In the genomic region with DNA sequence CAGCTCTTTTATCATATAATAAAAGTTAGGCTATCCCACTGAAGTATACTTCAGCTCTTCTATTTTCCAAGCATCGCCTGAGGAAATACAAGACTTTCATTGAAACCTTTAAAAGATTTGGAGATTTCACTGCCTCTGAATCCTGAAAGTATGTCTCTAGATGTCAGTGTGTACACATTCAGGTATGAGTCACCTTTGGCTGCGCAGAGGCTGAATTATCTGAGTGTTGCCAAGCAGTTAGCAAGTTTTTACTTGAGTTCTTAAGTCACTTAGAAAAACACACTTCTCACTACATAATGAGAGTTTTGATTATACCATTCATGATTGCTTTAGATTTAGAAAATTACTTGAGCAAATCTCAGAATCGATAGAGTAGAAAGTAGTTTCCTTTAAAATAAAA, we compare ENCODE assay signal across 14 cellular contexts.
DNase-seq lines count a peak whose midpoint lies in the region; ATAC-seq, FAIRE-seq and TF ChIP-seq lines count a peak whose summit lies in the region.
"Had no signal": no experiment of that assay in that cellular context is flagged by ENCODE, and none has a peak within 500 bp of the region (broad histone marks: within the 10 kb centered on the region; RNA-seq: fewer than 3 reads in every experiment).

No MANE protein-coding gene starts in this region.

- peak; percentile 79 for ATAC-seq in lung (ENCODE audit: insufficient read depth, low FRiP score)
- no peak for ATAC-seq in GM18511 (IDR thresholded peaks at IDR 0.05; ENCODE audit: unreplicated experiment)
- no peak for ATAC-seq in HG02588 (IDR thresholded peaks at IDR 0.05; ENCODE audit: unreplicated experiment)

- no peaks in the 10 kb centered on the region for H3K36me3 ChIP-seq in lung (ENCODE audit: control insufficient read depth in 2 of 2, insufficient read depth in 2 of 2, low read length in 2 of 2)

- no peaks in the 10 kb centered on the region for H3K27me3 ChIP-seq in lung (ENCODE audit: control insufficient read depth, insufficient read depth)

- H3K27ac ChIP-seq in C4-2B (no peak overlapping the region), lung (ENCODE audit: low read depth in 1 of 2, low read length in 1 of 2) (no peak overlapping the region)
- H3K27ac ChIP-seq: SK-N-MC had no signal

- no peaks in the 10 kb centered on the region for H3K4me1 ChIP-seq in lung (ENCODE audit: control insufficient read depth in 2 of 2, insufficient read depth in 2 of 2, low read length in 2 of 2)

- peak; percentile 40 for TF ChIP-seq CTCF in C4-2B (conservative IDR thresholded peaks at IDR 0.05)
- no peak for TF ChIP-seq CTCF in lung (IDR thresholded peaks at IDR 0.05; ENCODE audit: control extremely low read depth, extremely low read depth)

- no peaks in the 10 kb centered on the region for H3K9me3 ChIP-seq in lung (ENCODE audit: control insufficient read depth in 2 of 2, insufficient read depth in 1 of 2, low read length in 1 of 2)

- 71 to 87% methylated on average over 3 of the region's 3 CpGs for WGBS in lung, 2 donors

- DNase-seq in NCI-H460 (ENCODE audit: extremely low read depth, low read depth) (peak; percentile 3), lung (ENCODE audit: low spot score) (no peak), NCI-H2196 (lab: John Stamatoyannopoulos, UW; ENCODE audit: unreplicated experiment) (no peak), NCI-H446 (lab: John Stamatoyannopoulos, UW) (no peak)
- DNase-seq: activated effector memory CD4-positive, alpha-beta T cell treated with Interleukin-2 at 50 U/mL for 16 hours; cerebellar nuclear complex; mesendoderm; NCI-H526; retina had no signal

- FAIRE-seq in colon (lab: Jason Lieb, UNC) = peak; percentile 75

- H3K4me3 ChIP-seq in lung = no peak overlapping the region
- H3K4me3 ChIP-seq: SK-N-MC had no signal
